12 cellular contexts compared by ENCODE assay signal in the genomic region with DNA sequence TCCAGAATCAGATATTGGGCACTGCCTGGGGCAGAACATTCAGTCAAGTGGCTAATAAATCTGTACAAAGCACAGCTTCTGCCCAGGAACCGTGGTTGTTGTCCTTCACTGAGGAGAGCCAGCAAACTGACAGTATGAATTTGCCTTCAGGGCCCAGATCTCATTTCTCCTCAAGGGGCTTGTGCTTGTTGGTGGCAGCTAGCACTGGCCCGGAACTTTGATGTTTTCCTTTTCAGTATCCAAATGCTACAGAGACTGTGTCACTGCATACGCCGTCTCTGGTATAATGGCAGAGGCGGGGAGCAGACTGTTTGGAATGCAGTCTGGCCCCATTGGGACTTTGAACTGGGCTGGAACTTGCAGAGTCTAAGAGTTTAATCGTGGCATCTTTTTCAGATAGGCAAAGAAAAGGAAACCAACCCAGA. TPM values are rescaled to one million over a fixed set of nuclear protein-coding genes. Genes with fewer than 3 reads are reported as not detected.
DNase-seq lines count a peak whose midpoint lies in the region; ATAC-seq and TF ChIP-seq lines count a peak whose summit lies in the region.
"Had no signal": no experiment of that assay in that cellular context is flagged by ENCODE, and none has a peak within 500 bp of the region (broad histone marks: within the 10 kb centered on the region; RNA-seq: fewer than 3 reads in every experiment).

No MANE protein-coding gene starts in this region.

- no peak overlapping the region for H2AFZ ChIP-seq in neural progenitor cell (replicated peaks)

- no peak for DNase-seq in Right ventricle myocardium superior
- DNase-seq in right atrium auricular region (ENCODE audit: low spot score): no peak
- no peak for DNase-seq in dorsolateral prefrontal cortex
- peak; percentile 79 for DNase-seq in mucosa of gallbladder (ENCODE audit: low spot score)
- DNase-seq in NCI-H2029 treated with DMSO at 0.1 percent for 48 hours (lab: John Stamatoyannopoulos, UW): no peak
- DNase-seq in NCI-H1436 (lab: John Stamatoyannopoulos, UW): no peak
- no peak for DNase-seq in neural progenitor cell (ENCODE audit: low spot score)
- DNase-seq in activated CD4-positive, alpha-beta T cell treated with anti-CD3 and anti-CD28 coated beads, Interleukin-2, amount 10 ng/mL, durations not matched to agents 24 days and 14 days: no peak
- DNase-seq: activated T-cell treated with anti-CD3 and anti-CD28 coated beads for 4 hours, foreskin melanocyte, NCI-H526 had no signal

- H3F3A ChIP-seq in neural progenitor cell (ENCODE audit: low read depth): peaks cover 7% of the 10 kb centered on the region

- H3K4me1 ChIP-seq in right atrium auricular region (peaks cover 0 to 5% of the 10 kb centered on the region in 2 donors), neural progenitor cell (peaks cover 7% of the 10 kb centered on the region)

- H3K27me3 Mint-ChIP-seq in neural progenitor cell (ENCODE audit: insufficient read depth, low read depth): peaks cover 2% of the 10 kb centered on the region
- peaks cover 14% of the 10 kb centered on the region for H3K27me3 Mint-ChIP-seq in activated CD4-positive, alpha-beta T cell treated with anti-CD3 and anti-CD28 coated beads, Interleukin-2, amount 10 ng/mL, durations not matched to agents 24 days and 14 days

- H3K9ac ChIP-seq in neural progenitor cell: no peak overlapping the region

- H3K27me3 ChIP-seq in right atrium auricular region (no peaks in the 10 kb centered on the region), dorsolateral prefrontal cortex (no peaks in the 10 kb centered on the region), neural progenitor cell (no peaks in the 10 kb centered on the region)
- H3K27me3 ChIP-seq: cardiac muscle cell had no signal

- H3K27ac Mint-ChIP-seq in neural progenitor cell: no peak overlapping the region
- H3K27ac Mint-ChIP-seq in activated CD4-positive, alpha-beta T cell treated with anti-CD3 and anti-CD28 coated beads, Interleukin-2, amount 10 ng/mL, durations not matched to agents 24 days and 14 days: no peak overlapping the region

- peaks cover 46% of the 10 kb centered on the region for H3K4me1 Mint-ChIP-seq in neural progenitor cell
- peaks cover 2% of the 10 kb centered on the region for H3K4me1 Mint-ChIP-seq in activated CD4-positive, alpha-beta T cell treated with anti-CD3 and anti-CD28 coated beads, Interleukin-2, amount 10 ng/mL, durations not matched to agents 24 days and 14 days

- H3K9me3 Mint-ChIP-seq in neural progenitor cell: no peaks in the 10 kb centered on the region
- no peaks in the 10 kb centered on the region for H3K9me3 Mint-ChIP-seq in activated CD4-positive, alpha-beta T cell treated with anti-CD3 and anti-CD28 coated beads, Interleukin-2, amount 10 ng/mL, durations not matched to agents 24 days and 14 days

- H3K9me3 ChIP-seq in right atrium auricular region: no peaks in the 10 kb centered on the region
- no peaks in the 10 kb centered on the region for H3K9me3 ChIP-seq in neural progenitor cell (ENCODE audit: low read depth)

- H3K4me3 Mint-ChIP-seq in neural progenitor cell: no peak overlapping the region
- no peak overlapping the region for H3K4me3 Mint-ChIP-seq in activated CD4-positive, alpha-beta T cell treated with anti-CD3 and anti-CD28 coated beads, Interleukin-2, amount 10 ng/mL, durations not matched to agents 24 days and 14 days

- no peaks in the 10 kb centered on the region for H4K20me1 ChIP-seq in neural progenitor cell (ENCODE audit: low read depth)

- H3K79me2 ChIP-seq in neural progenitor cell (ENCODE audit: low read depth): no peaks in the 10 kb centered on the region

- peak; percentile 50 for ATAC-seq in Right ventricle myocardium superior (ENCODE audit: poor library complexity)

- no peak overlapping the region for H3K4me2 ChIP-seq in neural progenitor cell

- H3K4me3 ChIP-seq in right atrium auricular region: no peak overlapping the region
- H3K4me3 ChIP-seq in dorsolateral prefrontal cortex: no peak overlapping the region
- H3K4me3 ChIP-seq in neural progenitor cell: no peak overlapping the region
- H3K4me3 ChIP-seq: cardiac muscle cell had no signal

- H3K27ac ChIP-seq in right atrium auricular region (peak overlapping the region in 1 of 2 donors; percentile 53), dorsolateral prefrontal cortex (peak overlapping the region in 32 of 59 donors; percentile 2 to 75 (median 44)), neural progenitor cell (no peak overlapping the region)
- H3K27ac ChIP-seq: cardiac muscle cell had no signal

- intact Hi-C loops in Right ventricle myocardium superior (cut with DNase I) (loop anchor here (10.0 kb wide), 1 partner anchor 93 kb away; no protein-coding TSS in a partner anchor), dorsolateral prefrontal cortex (cut with DNase I) (no loop called here)
- intact Hi-C loops in activated CD4-positive, alpha-beta T cell treated with anti-CD3 and anti-CD28 coated beads, Interleukin-2, amount 10 ng/mL, durations not matched to agents 24 days and 14 days (cut with micrococcal nuclease): loop anchor here (5.0 kb wide), 1 partner anchor 95 kb away; no protein-coding TSS in a partner anchor

- H3K36me3 Mint-ChIP-seq in neural progenitor cell: no peaks in the 10 kb centered on the region
- no peaks in the 10 kb centered on the region for H3K36me3 Mint-ChIP-seq in activated CD4-positive, alpha-beta T cell treated with anti-CD3 and anti-CD28 coated beads, Interleukin-2, amount 10 ng/mL, durations not matched to agents 24 days and 14 days (ENCODE audit: low read depth)

- H3K36me3 ChIP-seq in right atrium auricular region (no peaks in the 10 kb centered on the region), neural progenitor cell (no peaks in the 10 kb centered on the region)
- H3K36me3 ChIP-seq: cardiac muscle cell had no signal

- TF ChIP-seq CTCF in right atrium auricular region (IDR thresholded peaks at IDR 0.05) (no peak), dorsolateral prefrontal cortex (IDR thresholded peaks at IDR 0.05 in 54 of 56, conservative IDR thresholded peaks at IDR 0.05 in 2 of 56; ENCODE audit: low read depth in 1 of 56, partially characterized antibody in 56 of 56) (no peak), neural progenitor cell (IDR thresholded peaks at IDR 0.05) (no peak)

RNA-seq across cellular contexts. Expression of gene ADD3, which starts 30.4 kb away (rescaled TPM):
- total RNA-seq in Right ventricle myocardium superior (115 TPM), right atrium auricular region (100 to 1,000 TPM; 158 to 377 TPM), dorsolateral prefrontal cortex (100 to 1,000 TPM; 171 to 457 (median 267) TPM), mucosa of gallbladder (201 TPM), neural progenitor cell (ENCODE audit: low replicate concordance) (202 and 345 TPM in 2 replicates)
- total RNA-seq in activated CD4-positive, alpha-beta T cell treated with anti-CD3 and anti-CD28 coated beads, Interleukin-2, amount 10 ng/mL, durations not matched to agents 24 days and 14 days: 28.4 and 28.9 TPM in 2 replicates

RNA-seq across cellular contexts. Expression of gene XPNPEP1, which starts 54.1 kb away (rescaled TPM):
- total RNA-seq in Right ventricle myocardium superior (36.0 TPM), right atrium auricular region (10 to 100 TPM; 41.2 to 45.2 TPM), dorsolateral prefrontal cortex (10 to 100 TPM; 42.7 to 96.7 (median 63.5) TPM), mucosa of gallbladder (86.4 TPM), neural progenitor cell (ENCODE audit: low replicate concordance) (94.8 and 113 TPM in 2 replicates)
- 98.9 and 105 TPM in 2 replicates for total RNA-seq in activated CD4-positive, alpha-beta T cell treated with anti-CD3 and anti-CD28 coated beads, Interleukin-2, amount 10 ng/mL, durations not matched to agents 24 days and 14 days

Comparison
In these comparisons a context has a peak if more than half of its experiments do, and no peak if none do; other contexts are left out.
1. intact Hi-C loops: an anchor here in Right ventricle myocardium superior (10.0 kb wide) and activated CD4-positive, alpha-beta T cell treated with anti-CD3 and anti-CD28 coated beads, Interleukin-2, amount 10 ng/mL, durations not matched to agents 24 days and 14 days (5.0 kb wide); none called in dorsolateral prefrontal cortex.